ENCODE assay signal across 20 cellular contexts in genomic region chr11:516400-516799, GRCh38. TPM values are rescaled to one million over a fixed set of nuclear protein-coding genes. Genes with fewer than 3 reads are reported as not detected.
DNase-seq lines count a peak whose midpoint lies in the region; ATAC-seq and TF ChIP-seq lines count a peak whose summit lies in the region.
"Had no signal": no experiment of that assay in that cellular context is flagged by ENCODE, and none has a peak within 500 bp of the region (broad histone marks: within the 10 kb centered on the region; RNA-seq: fewer than 3 reads in every experiment).

No MANE protein-coding gene starts in this region.

- intact Hi-C loops in ovary (cut with DNase I): no loop called here

- H3K4me3 ChIP-seq in HEK293 (ENCODE audit: low read depth, low read length) (no peak overlapping the region), RWPE2 (ENCODE audit: severe bottlenecking) (no peak overlapping the region), ovary (no peak overlapping the region)
- H3K4me3 ChIP-seq: BLaER1 treated with 17β-estradiol and CSF1 and Interleukin-3, amounts not matched to agents 10 nM and 100 nM; MG63; SJCRH30 had no signal

- no peaks in the 10 kb centered on the region for H3K36me3 Mint-ChIP-seq in memory B cell

- H3K9me3 Mint-ChIP-seq in memory B cell: peaks cover 2% of the 10 kb centered on the region

- ATAC-seq in RWPE2 (ENCODE audit: low read depth) (no peak), memory B cell (ENCODE audit: low read depth) (no peak)
- ATAC-seq: HCT116, Right ventricle myocardium inferior, SK-N-SH treated with all-trans-retinoic acid at 6 μM for 48 hours had no signal

- no peak for TF ChIP-seq POLR2A in ovary (IDR thresholded peaks at IDR 0.05)

- H3K4me1 Mint-ChIP-seq in memory B cell: peaks cover 8% of the 10 kb centered on the region

- no peak for TF ChIP-seq CTCF in HEK293 (tag by site-specific recombination; IDR thresholded peaks at IDR 0.05)
- no peak for TF ChIP-seq CTCF in RWPE2 (IDR thresholded peaks at IDR 0.05; ENCODE audit: poor library complexity, severe bottlenecking)
- TF ChIP-seq CTCF in ovary (IDR thresholded peaks at IDR 0.05): no peak

- no peaks in the 10 kb centered on the region for H3K4me1 ChIP-seq in HEK293 (ENCODE audit: control insufficient read depth, insufficient read depth, low read length)
- H3K4me1 ChIP-seq in RWPE2 (ENCODE audit: insufficient read depth, poor library complexity, severe bottlenecking): peaks cover 16% of the 10 kb centered on the region
- H3K4me1 ChIP-seq in ovary (ENCODE audit: insufficient read depth): no peaks in the 10 kb centered on the region
- H3K4me1 ChIP-seq: SJCRH30 had no signal

- no peaks in the 10 kb centered on the region for H3K27me3 ChIP-seq in RWPE2 (ENCODE audit: insufficient read depth, poor library complexity, severe bottlenecking)
- no peaks in the 10 kb centered on the region for H3K27me3 ChIP-seq in ovary
- H3K27me3 ChIP-seq: BLaER1 treated with 17β-estradiol and CSF1 and Interleukin-3, amounts not matched to agents 10 nM and 100 nM; MG63; SJCRH30 had no signal

- H3K36me3 ChIP-seq in HEK293 (ENCODE audit: control insufficient read depth in 2 of 2, insufficient read depth in 1 of 2, low read length in 2 of 2) (peaks cover 0 to 7% of the 10 kb centered on the region in 2 experiments; a peak in 1 of 3 replicates), RWPE2 (ENCODE audit: low read depth) (peaks cover 4% of the 10 kb centered on the region), ovary (no peaks in the 10 kb centered on the region)
- H3K36me3 ChIP-seq: SJCRH30 had no signal

- whole genome bisulfite sequencing in ovary, 3 donors: 89 to 94% (median 91%) methylated on average over 4 of the region's 4 CpGs

- H3K27ac ChIP-seq in HEK293 (ENCODE audit: extremely low read depth, low read depth, low read length) (no peak overlapping the region), RWPE2 (ENCODE audit: poor library complexity, severe bottlenecking) (peak overlapping the region; percentile 95), ovary (no peak overlapping the region)
- H3K27ac ChIP-seq: BLaER1 treated with 17β-estradiol and CSF1 and Interleukin-3, amounts not matched to agents 10 nM and 100 nM; SJCRH30 had no signal

- no peak for TF ChIP-seq EP300 in ovary (IDR thresholded peaks at IDR 0.05)

- H3K4me3 Mint-ChIP-seq in memory B cell: no peak overlapping the region
- H3K4me3 Mint-ChIP-seq: CD4-positive, alpha-beta T cell had no signal

- H3K27me3 Mint-ChIP-seq in memory B cell: no peaks in the 10 kb centered on the region
- H3K27me3 Mint-ChIP-seq: CD4-positive, alpha-beta T cell had no signal

- POLR2A ChIA-PET in HEK293 (lab: Yijun Ruan, JAX): no interaction called here

- H3K27ac Mint-ChIP-seq in memory B cell: peak overlapping the region; percentile 29
- H3K27ac Mint-ChIP-seq: CD4-positive, alpha-beta T cell had no signal

- CTCF ChIA-PET in HEK293 (lab: Yijun Ruan, JAX): interaction anchor here (0.9 kb wide), 1 partner anchor 19 kb away, joined by 4 read pairs; no protein-coding TSS in a partner anchor

- no peaks in the 10 kb centered on the region for H3K9me3 ChIP-seq in HEK293 (ENCODE audit: control insufficient read depth, insufficient read depth, low read depth, low read length)
- peaks cover 2% of the 10 kb centered on the region for H3K9me3 ChIP-seq in RWPE2 (ENCODE audit: severe bottlenecking)
- H3K9me3 ChIP-seq in ovary: no peaks in the 10 kb centered on the region

- DNase-seq in RWPE2 (ENCODE audit: low spot score) (no peak), memory B cell (ENCODE audit: low spot score in 2 of 2) (no peak), HT-29 (ENCODE audit: low spot score) (no peak), ovary (no peak)
- DNase-seq: AML-193; CD4-positive, alpha-beta T cell; KBM-7; MG63; NCI-H1105 treated with DMSO at 0.1 percent for 48 hours; NCI-H146; NCI-H1930; NCI-H446; NCI-H524 treated with DMSO at 0.1 percent for 48 hours; NCI-H774; SJCRH30 had no signal

TF ChIP-seq in HEK293, 187 proteins besides CTCF, POLR2A, EP300 and RAD21:
- no peak for TF ChIP-seq ZSCAN5A (tag by site-specific recombination; IDR thresholded peaks at IDR 0.05)
- TF ChIP-seq ZSCAN23 (tag by site-specific recombination; IDR thresholded peaks at IDR 0.05): no peak
- TF ChIP-seq SETDB1 (IDR thresholded peaks at IDR 0.05; ENCODE audit: insufficient read length, low read length): peak; percentile 47
TF ChIP-seq in HEK293: peak in this region for 1.

RNA-seq across cellular contexts. Expression of gene RNH1, which starts 9.4 kb away (rescaled TPM):
- 470 and 513 TPM in 2 replicates for total RNA-seq in HT-29 (2014; rRNA removed; shearing (Covaris generic))
- 100 to 1,000 TPM; 105 to 233 (median 169) TPM for total RNA-seq in ovary
- polyA plus RNA-seq in ovary: 100 to 1,000 TPM in 1 of 2 donors, 10 to 100 TPM in 1; 17.4 to 147 TPM

RNA-seq across cellular contexts. Expression of gene HRAS, which starts 19.0 kb away (rescaled TPM):
- total RNA-seq in HT-29 (2014; rRNA removed; shearing (Covaris generic)): 217 and 259 TPM in 2 replicates
- total RNA-seq in ovary: 10 to 100 TPM; 21.3 to 49.6 (median 36.3) TPM
- 10 to 100 TPM in 1 of 2 donors, 1 to 10 TPM in 1; 4.3 to 38.0 TPM for polyA plus RNA-seq in ovary

RNA-seq across cellular contexts. Expression of gene LRRC56, which starts 20.9 kb away (rescaled TPM):
- total RNA-seq in HT-29 (2014; rRNA removed; shearing (Covaris generic)): 8.1 and 10.0 TPM in 2 replicates
- total RNA-seq in ovary: 1 to 10 TPM in 6 of 7 donors, under 1 TPM in 1; 0.60 to 6.2 (median 2.0) TPM
- polyA plus RNA-seq in ovary: 1 to 10 TPM in 1 of 2 donors, not detected in 1; 2.1 TPM

RNA-seq across cellular contexts. Expression of gene LMNTD2, which starts 44.1 kb away (rescaled TPM):
- 5.3 and 6.9 TPM in 2 replicates for total RNA-seq in HT-29 (2014; rRNA removed; shearing (Covaris generic))
- total RNA-seq in ovary: 1 to 10 TPM in 5 of 7 donors, under 1 TPM in 2; 0.70 to 7.6 (median 1.2) TPM
- polyA plus RNA-seq in ovary: 1 to 10 TPM in 1 of 2 donors, not detected in 1; 1.1 TPM

RNA-seq across cellular contexts. Expression of gene RASSF7, which starts 44.4 kb away (rescaled TPM):
- total RNA-seq in HT-29 (2014; rRNA removed; shearing (Covaris generic)): 515 and 552 TPM in 2 replicates
- total RNA-seq in ovary: 100 to 1,000 TPM in 1 of 7 donors, 10 to 100 TPM in 2, 1 to 10 TPM in 4; 4.7 to 163 (median 9.5) TPM
- polyA plus RNA-seq in ovary: 1 to 10 TPM in 1 of 2 donors, not detected in 1; 7.4 TPM
